ENCODE assay signal across 10 cellular contexts in genomic region chr16:79278506-79278905, GRCh38.
DNase-seq lines count a peak whose midpoint lies in the region; ATAC-seq, FAIRE-seq and TF ChIP-seq lines count a peak whose summit lies in the region.
"Had no signal": no experiment of that assay in that cellular context is flagged by ENCODE, and none has a peak within 500 bp of the region (broad histone marks: within the 10 kb centered on the region; RNA-seq: fewer than 3 reads in every experiment).

No MANE protein-coding gene starts in this region.

- POLR2A ChIA-PET in Caco-2 (lab: Charles Lee), result no interaction called here

- no peak overlapping the region for H3K27ac ChIP-seq in brain microvascular endothelial cell
- H3K27ac ChIP-seq: C4-2B had no signal

- no peaks in the 10 kb centered on the region for H3K9me3 ChIP-seq in Caco-2

- TF ChIP-seq CTCF in Caco-2 (IDR thresholded peaks at IDR 0.05; ENCODE audit: insufficient read depth in 1 of 2, low read depth in 1 of 2, low read length in 1 of 2, severe bottlenecking in 1 of 2, unreplicated experiment in 1 of 2), result no peak
- no peak for TF ChIP-seq CTCF in brain microvascular endothelial cell (IDR thresholded peaks at IDR 0.05; ENCODE audit: low read depth, low read length, missing control alignments)

- H3K36me3 ChIP-seq in Caco-2 (ENCODE audit: control insufficient read depth, insufficient read depth, low read length) (no peaks in the 10 kb centered on the region), brain microvascular endothelial cell (replicated peaks) (no peaks in the 10 kb centered on the region)

- peak; percentile 78 for FAIRE-seq in GM12892 (lab: Jason Lieb, UNC)
- FAIRE-seq: islet of Langerhans had no signal

- ATAC-seq in HG03280 (IDR thresholded peaks at IDR 0.05; ENCODE audit: unreplicated experiment), result peak; percentile 79

- BruUV-seq in Caco-2 (replicated peaks; lab: Mats Ljungman, UMichigan), result no TSS peak

- intact Hi-C loops in Caco-2 (cut with micrococcal nuclease; ENCODE audit: unreplicated experiment), result loop anchor here (5.0 kb wide), 1 partner anchor 49 kb away; no protein-coding TSS in a partner anchor

- peaks cover 27% of the 10 kb centered on the region for H3K27me3 Mint-ChIP-seq in Caco-2 (ENCODE audit: insufficient read depth, unreplicated experiment)

- no peak overlapping the region for H3K4me3 Mint-ChIP-seq in Caco-2 (ENCODE audit: unreplicated experiment)

- TF ChIP-seq POLR2A in GM12892 (IDR thresholded peaks at IDR 0.05; ENCODE audit: low read depth, low read length), result no peak

- H3K36me3 Mint-ChIP-seq in Caco-2 (ENCODE audit: insufficient read depth, unreplicated experiment), result no peaks in the 10 kb centered on the region

- H3K27ac Mint-ChIP-seq in Caco-2 (ENCODE audit: unreplicated experiment), result no peak overlapping the region

- in situ Hi-C loops in brain microvascular endothelial cell (cut with HindIII; ENCODE audit: low pct_ligation_motif_present, low sequenced_read_pairs), result no loop called here

- CTCF ChIA-PET in Caco-2 (lab: Charles Lee), result no interaction called here

- DNase-seq in GM12892 (ENCODE audit: insufficient read length), result peak; percentile 33
- DNase-seq in activated T-cell treated with anti-CD3 and anti-CD28 coated beads, Interleukin-2, amount 50 U/mL, for 1 hour, result peak; percentile 55
- DNase-seq in stimulated activated CD4-positive, alpha-beta T cell treated with anti-CD3 and anti-CD28 coated beads, Interleukin-15, amount 100 ng/mL, for 24 hours, result peak; percentile 82
- DNase-seq in Caco-2, result no peak
- DNase-seq in T1000 (lab: John Stamatoyannopoulos, UW), result no peak
- no peak for DNase-seq in iPS-NIHi11 (ENCODE audit: low spot score)
- DNase-seq in brain microvascular endothelial cell, result no peak

- no peaks in the 10 kb centered on the region for H3K4me1 ChIP-seq in Caco-2

- no peaks in the 10 kb centered on the region for H3K4me1 Mint-ChIP-seq in Caco-2 (ENCODE audit: low read depth, unreplicated experiment)

- no peaks in the 10 kb centered on the region for H3K9me3 Mint-ChIP-seq in Caco-2 (ENCODE audit: unreplicated experiment)

- H3K27me3 ChIP-seq in Caco-2 (replicated peaks; ENCODE audit: control insufficient read depth, insufficient read depth, low read length) (no peaks in the 10 kb centered on the region), brain microvascular endothelial cell (replicated peaks) (no peaks in the 10 kb centered on the region)

- H3K4me3 ChIP-seq in Caco-2 (ENCODE audit: low read depth, low read length), result no peak overlapping the region
- no peak overlapping the region for H3K4me3 ChIP-seq in brain microvascular endothelial cell (ENCODE audit: low read depth, low read length)

Comparison
In these comparisons a context has a peak if more than half of its experiments do, and no peak if none do; other contexts are left out.
1. DNase-seq: peak in GM12892 (single experiment), activated T-cell treated with anti-CD3 and anti-CD28 coated beads, Interleukin-2, amount 50 U/mL, for 1 hour (single experiment) and stimulated activated CD4-positive, alpha-beta T cell treated with anti-CD3 and anti-CD28 coated beads, Interleukin-15, amount 100 ng/mL, for 24 hours (single experiment); none in Caco-2 (0 of 2), T1000 (single experiment), iPS-NIHi11 (single experiment) and brain microvascular endothelial cell (single experiment).